Comparison of ENCODE assay signal across 26 cellular contexts in genomic region chr6:38836585-38836984, GRCh38.
"Had no signal": no experiment of that assay in that cellular context is flagged by ENCODE, and none has a peak within 500 bp of the region (broad histone marks: within the 10 kb centered on the region; RNA-seq: fewer than 3 reads in every experiment).

No MANE protein-coding gene starts in this region.

- H3K27me3 ChIP-seq: ascending aorta, esophagus muscularis mucosa, foreskin keratinocyte, gastrocnemius medialis had no signal

- H3K4me3 ChIP-seq: ascending aorta, esophagus muscularis mucosa, gastrocnemius medialis, heart right ventricle had no signal

- DNase-seq: activated CD4-positive, alpha-beta memory T cell treated with anti-CD3 and anti-CD28 coated beads, Interleukin-2, amount 10 ng/mL, durations not matched to agents 7 days and 5 days; activated CD4-positive, alpha-beta T cell treated with anti-CD3 and anti-CD28 coated beads for 1 hour; activated CD4-positive, alpha-beta T cell treated with anti-CD3 and anti-CD28 coated beads for 4 hours; activated CD4-positive, alpha-beta T cell treated with anti-CD3 and anti-CD28 coated beads, Interleukin-2, amount 10 ng/mL, durations not matched to agents 7 days and 5 days; activated CD4-positive, alpha-beta T cell treated with anti-CD3 and anti-CD28 coated beads, Interleukin-2, amount 50 U/mL, for 4 hours; activated CD8-positive, alpha-beta memory T cell treated with anti-CD3 and anti-CD28 coated beads, Interleukin-2, amount 50 U/mL, for 48 hours; activated gamma-delta T cell; activated naive CD4-positive, alpha-beta T cell; activated naive CD4-positive, alpha-beta T cell treated with anti-CD3 and anti-CD28 coated beads, Interleukin-2, amount 10 ng/mL, durations not matched to agents 7 days and 5 days; activated naive CD8-positive, alpha-beta T cell treated with anti-CD3 and anti-CD28 coated beads, Interleukin-2, amount 10 ng/mL, durations not matched to agents 7 days and 5 days; activated T-cell treated with anti-CD3 and anti-CD28 coated beads for 4 hours; activated T-cell treated with anti-CD3 and anti-CD28 coated beads, Interleukin-2, amount 50 U/mL, for 24 hours; activated T-cell treated with anti-CD3 and anti-CD28 coated beads, Interleukin-2, amount 50 U/mL, for 72 hours; cortex of kidney; dermis blood vessel endothelial cell; effector CD4-positive, alpha-beta T cell; effector memory CD8-positive, alpha-beta T cell; erythroblast; gastrocnemius medialis; heart right ventricle; T-helper 1 cell; T-helper 17 cell; T1000 had no signal

- H3K36me3 ChIP-seq: ascending aorta, esophagus muscularis mucosa, gastrocnemius medialis, heart right ventricle had no signal
